In the genomic region with DNA sequence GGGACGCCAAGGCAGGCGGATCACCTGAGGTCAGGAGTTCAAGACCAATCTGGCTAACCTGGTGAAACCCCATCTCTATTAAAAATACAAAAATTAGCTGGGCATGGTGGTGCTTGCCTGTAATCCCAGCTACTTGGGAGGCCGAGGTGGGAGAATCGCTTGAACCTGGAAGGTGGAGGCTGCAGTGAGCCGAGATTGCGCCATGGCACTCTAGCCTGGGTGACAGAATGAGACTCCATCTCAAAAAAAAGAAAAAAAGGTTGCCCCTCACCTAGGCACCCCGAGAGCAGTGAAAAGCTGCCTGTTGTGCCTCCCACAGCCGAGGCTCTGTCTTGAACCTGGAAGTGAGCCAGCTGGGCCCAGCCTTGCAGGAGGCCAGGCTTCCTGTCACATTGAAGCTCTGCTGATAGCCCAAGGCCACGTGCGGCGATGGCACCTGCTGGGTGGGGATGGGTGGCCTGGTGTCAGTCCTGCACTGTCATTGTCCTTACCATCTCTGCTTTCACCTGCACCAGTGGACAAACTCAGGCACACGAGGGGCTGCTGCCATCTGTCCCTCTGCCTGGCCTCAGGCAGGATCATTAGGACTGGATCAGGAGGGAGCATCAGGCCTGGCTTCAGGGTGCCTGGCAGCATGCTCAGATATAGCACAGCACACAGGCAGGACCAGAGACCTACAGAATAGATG, we compare ENCODE assay signal across 1 cellular context.
TF ChIP-seq lines count a peak whose summit lies in the region.

No MANE protein-coding gene starts in this region.

TF ChIP-seq in K562, 482 proteins besides CTCF, POLR2A, EP300 and RAD21 (continued from another document and continues in another):
- TF ChIP-seq STAT6 (CRISPR knock-in tag; IDR thresholded peaks at IDR 0.05), result no peak
- TF ChIP-seq CLOCK (CRISPR knock-in tag; IDR thresholded peaks at IDR 0.05; ENCODE audit: borderline replicate concordance), result peak; percentile 91; the same call in 1 of the 2 replicates
- no peak for TF ChIP-seq ZNF3 (CRISPR knock-in tag; IDR thresholded peaks at IDR 0.05)
- TF ChIP-seq PCBP2 (IDR thresholded peaks at IDR 0.05; ENCODE audit: low read depth, low read length, poor library complexity, severe bottlenecking), result no peak
- TF ChIP-seq CBX3 (IDR thresholded peaks at IDR 0.05; ENCODE audit: borderline replicate concordance in 1 of 2, low read length in 2 of 2), result peak in 1 of 2 experiments; percentile 58; a peak in 1 of 3 replicates
- no peak for TF ChIP-seq NR0B1 (IDR thresholded peaks at IDR 0.05; ENCODE audit: partially characterized antibody)
- TF ChIP-seq, protein P1, sequence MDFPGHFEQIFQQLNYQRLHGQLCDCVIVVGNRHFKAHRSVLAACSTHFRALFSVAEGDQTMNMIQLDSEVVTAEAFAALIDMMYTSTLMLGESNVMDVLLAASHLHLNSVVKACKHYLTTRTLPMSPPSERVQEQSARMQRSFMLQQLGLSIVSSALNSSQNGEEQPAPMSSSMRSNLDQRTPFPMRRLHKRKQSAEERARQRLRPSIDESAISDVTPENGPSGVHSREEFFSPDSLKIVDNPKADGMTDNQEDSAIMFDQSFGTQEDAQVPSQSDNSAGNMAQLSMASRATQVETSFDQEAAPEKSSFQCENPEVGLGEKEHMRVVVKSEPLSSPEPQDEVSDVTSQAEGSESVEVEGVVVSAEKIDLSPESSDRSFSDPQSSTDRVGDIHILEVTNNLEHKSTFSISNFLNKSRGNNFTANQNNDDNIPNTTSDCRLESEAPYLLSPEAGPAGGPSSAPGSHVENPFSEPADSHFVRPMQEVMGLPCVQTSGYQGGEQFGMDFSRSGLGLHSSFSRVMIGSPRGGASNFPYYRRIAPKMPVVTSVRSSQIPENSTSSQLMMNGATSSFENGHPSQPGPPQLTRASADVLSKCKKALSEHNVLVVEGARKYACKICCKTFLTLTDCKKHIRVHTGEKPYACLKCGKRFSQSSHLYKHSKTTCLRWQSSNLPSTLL (IDR thresholded peaks at IDR 0.05), result no peak
- TF ChIP-seq SAP30 (IDR thresholded peaks at IDR 0.05; ENCODE audit: borderline replicate concordance, insufficient read depth, low read depth, low read length, poor library complexity, severe bottlenecking), result no peak
- peak; percentile 49 for TF ChIP-seq ZNF316 (IDR thresholded peaks at IDR 0.05)
- TF ChIP-seq HMBOX1 (IDR thresholded peaks at IDR 0.05), result no peak
- no peak for TF ChIP-seq RBM34 (IDR thresholded peaks at IDR 0.05; ENCODE audit: borderline replicate concordance, insufficient read depth, low read length)
- no peak for TF ChIP-seq FIP1L1 (IDR thresholded peaks at IDR 0.05; ENCODE audit: low read depth, low read length, poor library complexity, severe bottlenecking)
- no peak for TF ChIP-seq ILK (tag; IDR thresholded peaks at IDR 0.05; ENCODE audit: borderline replicate concordance, low read depth)
- no peak for TF ChIP-seq SMC3 (conservative IDR thresholded peaks at IDR 0.05; ENCODE audit: insufficient read depth, low read depth, low read length)
- TF ChIP-seq MCM5 (IDR thresholded peaks at IDR 0.05; ENCODE audit: low read depth), result no peak
- TF ChIP-seq ATF4 (CRISPR knock-in tag; IDR thresholded peaks at IDR 0.05), result 0 out of 2 replicates have a peak, but pooled peaks have one; percentile 47
- TF ChIP-seq OTX1 (CRISPR knock-in tag; IDR thresholded peaks at IDR 0.05), result no peak
- TF ChIP-seq ZNF764 (CRISPR knock-in tag; IDR thresholded peaks at IDR 0.05; ENCODE audit: low read depth), result no peak
- TF ChIP-seq USF2 (CRISPR knock-in tag; IDR thresholded peaks at IDR 0.05), result peak; percentile 42; the same call in 1 of the 2 replicates
- TF ChIP-seq IFI16 (CRISPR knock-in tag; IDR thresholded peaks at IDR 0.05), result 0 out of 2 replicates have a peak, but pooled peaks have one; percentile 29
- TF ChIP-seq RNF2 (IDR thresholded peaks at IDR 0.05), result peak; percentile 64; the same call in 1 of the 2 replicates
- TF ChIP-seq, protein P2, sequence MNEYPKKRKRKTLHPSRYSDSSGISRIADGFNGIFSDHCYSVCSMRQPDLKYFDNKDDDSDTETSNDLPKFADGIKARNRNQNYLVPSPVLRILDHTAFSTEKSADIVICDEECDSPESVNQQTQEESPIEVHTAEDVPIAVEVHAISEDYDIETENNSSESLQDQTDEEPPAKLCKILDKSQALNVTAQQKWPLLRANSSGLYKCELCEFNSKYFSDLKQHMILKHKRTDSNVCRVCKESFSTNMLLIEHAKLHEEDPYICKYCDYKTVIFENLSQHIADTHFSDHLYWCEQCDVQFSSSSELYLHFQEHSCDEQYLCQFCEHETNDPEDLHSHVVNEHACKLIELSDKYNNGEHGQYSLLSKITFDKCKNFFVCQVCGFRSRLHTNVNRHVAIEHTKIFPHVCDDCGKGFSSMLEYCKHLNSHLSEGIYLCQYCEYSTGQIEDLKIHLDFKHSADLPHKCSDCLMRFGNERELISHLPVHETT (CRISPR knock-in tag; conservative IDR thresholded peaks at IDR 0.05 in 1 of 2, IDR thresholded peaks at IDR 0.05 in 1 of 2), result peak in 1 of 2 experiments; percentile 62; a peak in 1 of 4 replicates
- TF ChIP-seq ZNF41 (CRISPR knock-in tag; conservative IDR thresholded peaks at IDR 0.05), result 0 out of 2 replicates have a peak, but pooled peaks have one; percentile 25
- no peak for TF ChIP-seq KLF13 (tag; IDR thresholded peaks at IDR 0.05; ENCODE audit: borderline replicate concordance, low read depth)
- no peak for TF ChIP-seq NEUROD1 (IDR thresholded peaks at IDR 0.05; ENCODE audit: borderline replicate concordance, low read depth, low read length, partially characterized antibody)
- TF ChIP-seq MECOM (CRISPR knock-in tag; IDR thresholded peaks at IDR 0.05), result peak; percentile 87; the same call in 1 of the 2 replicates
- no peak for TF ChIP-seq CHD2 (IDR thresholded peaks at IDR 0.05; ENCODE audit: low read depth, low read length)
- TF ChIP-seq ZNF24 (IDR thresholded peaks at IDR 0.05), result no peak
- no peak for TF ChIP-seq ZNF274 (IDR thresholded peaks at IDR 0.05; ENCODE audit: borderline replicate concordance, low read depth, low read length)
- TF ChIP-seq JUND (IDR thresholded peaks at IDR 0.05; ENCODE audit: borderline replicate concordance, low read depth, low read length), result peak; percentile 42; the same call in 1 of the 2 replicates
- peak; percentile 61; the same call in 1 of the 3 replicates for TF ChIP-seq JUND (tag; IDR thresholded peaks at IDR 0.05; ENCODE audit: borderline replicate concordance, low read depth, low read length)
- no peak for TF ChIP-seq ZSCAN32 (CRISPR knock-in tag; IDR thresholded peaks at IDR 0.05)
- TF ChIP-seq ZNF584 (CRISPR knock-in tag; IDR thresholded peaks at IDR 0.05; ENCODE audit: low read depth), result peak; percentile 40; the same call in 1 of the 2 replicates
- TF ChIP-seq ETV5 (CRISPR knock-in tag; IDR thresholded peaks at IDR 0.05; ENCODE audit: low read depth), result peak; percentile 49; the same call in 1 of the 2 replicates
- TF ChIP-seq HMGN3 (IDR thresholded peaks at IDR 0.05; ENCODE audit: borderline replicate concordance, extremely low read depth, insufficient read length, low read depth, low read length), result peak; percentile 54
- TF ChIP-seq CUX1 (CRISPR knock-in tag; IDR thresholded peaks at IDR 0.05), result 0 out of 2 replicates have a peak, but pooled peaks have one; percentile 77
- TF ChIP-seq PYGO2 (tag; IDR thresholded peaks at IDR 0.05), result peak; percentile 47; the same call in 1 of the 2 replicates
- TF ChIP-seq FUS (optimal IDR thresholded peaks at IDR 0.05; ENCODE audit: low read depth, low read length), result no peak
